ENCODE assay signal across 20 cellular contexts in genomic region chr3:78562318-78562717, GRCh38.
"Had no signal": no experiment of that assay in that cellular context is flagged by ENCODE, and none has a peak within 500 bp of the region (broad histone marks: within the 10 kb centered on the region; RNA-seq: fewer than 3 reads in every experiment).

No MANE protein-coding gene starts in this region.

- H3K27ac ChIP-seq: coronary artery, esophagus muscularis mucosa, gastroesophageal sphincter, ovary, prostate gland, thoracic aorta, vagina had no signal

- H3K36me3 ChIP-seq: esophagus muscularis mucosa, gastroesophageal sphincter, ovary, prostate gland, thoracic aorta, vagina had no signal

- H3K4me1 ChIP-seq: esophagus muscularis mucosa, gastroesophageal sphincter, prostate gland, vagina had no signal

- H3K4me3 ChIP-seq: coronary artery, esophagus muscularis mucosa, gastroesophageal sphincter, ovary, prostate gland, thoracic aorta, vagina had no signal

- H3K27me3 ChIP-seq: esophagus muscularis mucosa, gastroesophageal sphincter, ovary, vagina had no signal

- ATAC-seq: activated T-cell treated with anti-CD3 and anti-CD28 coated beads, Interleukin-2, amount 50 U/mL, for 72 hours; gastroesophageal sphincter; left cardiac atrium; natural killer cell treated with Interleukin-12 subunit alpha and Interleukin-12 subunit beta and Interleukin-15 and Interleukin-18, amount 100 ng/mL, for 72 hours had no signal

- DNase-seq: activated CD4-positive, alpha-beta T cell treated with anti-CD3 and anti-CD28 coated beads for 4 hours; activated CD4-positive, alpha-beta T cell treated with anti-CD3 and anti-CD28 coated beads, Interleukin-2, amount 50 U/mL, for 48 hours; activated CD4-positive, CD25-positive, alpha-beta regulatory T cell; activated effector memory CD4-positive, alpha-beta T cell treated with anti-CD3 and anti-CD28 coated beads, Interleukin-2, amount 50 U/mL, for 16 hours; activated naive CD4-positive, alpha-beta T cell treated with anti-CD3 and anti-CD28 coated beads, Interleukin-2, amount 10 ng/mL, durations not matched to agents 7 days and 5 days; activated T-cell treated with anti-CD3 and anti-CD28 coated beads, Interleukin-2, amount 50 U/mL, for 72 hours; cerebellar nuclear complex; head of caudate nucleus; islet precursor cell; left cardiac atrium; ovary; stimulated activated CD4-positive, alpha-beta T cell treated with anti-CD3 and anti-CD28 coated beads, Interleukin-4, amount 100 ng/mL, for 24 hours; stimulated activated naive CD4-positive, alpha-beta T cell treated with Interleukin-2 at 50 U/mL for 16 hours had no signal

- H3K9me3 ChIP-seq: esophagus muscularis mucosa, gastroesophageal sphincter, ovary, prostate gland, thoracic aorta, vagina had no signal
